13 cellular contexts compared by ENCODE assay signal in the genomic region with DNA sequence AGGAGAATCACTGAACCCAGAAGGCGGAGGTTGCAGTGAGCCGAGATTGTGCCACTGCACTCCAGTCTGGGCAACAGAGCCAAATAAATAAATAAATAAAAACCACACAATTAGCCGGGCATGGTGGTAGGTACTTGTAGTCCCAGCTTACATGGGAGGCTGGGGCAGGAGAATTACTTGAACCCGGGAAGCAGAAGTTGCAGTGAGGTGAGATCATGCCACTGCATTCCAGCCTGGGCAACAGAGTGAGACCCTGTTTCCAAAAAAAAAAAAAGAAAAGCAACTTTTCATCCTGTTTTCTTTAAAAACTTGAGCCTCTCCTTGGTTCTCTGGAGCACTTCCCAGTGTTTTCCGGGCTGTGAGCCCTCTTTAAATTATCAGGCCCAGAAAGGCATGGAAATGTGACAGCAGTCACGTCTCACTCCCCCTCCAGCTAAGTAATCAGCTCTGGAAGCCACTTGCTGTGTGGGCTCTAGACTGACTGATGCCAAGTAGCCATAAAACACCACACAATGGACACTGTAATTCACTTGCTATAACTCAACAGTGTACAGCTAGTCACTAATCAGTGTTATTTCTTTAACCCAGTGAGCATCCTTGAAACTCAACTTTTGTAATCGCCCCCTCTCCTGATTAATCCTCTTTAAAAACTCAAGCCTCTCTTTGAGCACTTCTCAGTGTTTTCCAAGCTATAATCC. TPM values are rescaled to one million over a fixed set of nuclear protein-coding genes. Genes with fewer than 3 reads are reported as not detected.
A peak's percentile ranks its signal among the peaks of the same experiment; 100 is the strongest.
DNase-seq lines count a peak whose midpoint lies in the region; ATAC-seq and TF ChIP-seq lines count a peak whose summit lies in the region.
"Had no signal": no experiment of that assay in that cellular context is flagged by ENCODE, and none has a peak within 500 bp of the region (broad histone marks: within the 10 kb centered on the region; RNA-seq: fewer than 3 reads in every experiment).

No MANE protein-coding gene starts in this region.

- intact Hi-C loops in Right ventricle myocardium superior (cut with DNase I): no loop called here

- peaks cover 0 to 21% (median 2%) of the 10 kb centered on the region in 4 donors for H3K4me1 ChIP-seq in tibial nerve

- TF ChIP-seq POLR2A in tibial nerve (IDR thresholded peaks at IDR 0.05): no peak

- ATAC-seq in Right ventricle myocardium superior (ENCODE audit: poor library complexity) (peak; percentile 85), GM19328 (IDR thresholded peaks at IDR 0.05; ENCODE audit: unreplicated experiment) (no peak)

- no peaks in the 10 kb centered on the region for H3K36me3 ChIP-seq in tibial nerve

- TF ChIP-seq EP300 in tibial nerve (IDR thresholded peaks at IDR 0.05): peak in 1 of 2 donors; percentile 28

- DNase-seq in AG09309 (ENCODE audit: low read depth) (peak; percentile 84), NCI-H524 treated with DMSO at 0.1 percent for 48 hours (lab: John Stamatoyannopoulos, UW) (peak; percentile 81), Right ventricle myocardium superior (peak; percentile 58), renal cortical epithelial cell (ENCODE audit: low read depth) (peak; percentile 58), tibial nerve (ENCODE audit: low spot score in 2 of 2) (no peak), dedifferentiated amniotic fluid mesenchymal stem cell (ENCODE audit: extremely low spot score) (no peak)
- no peak for DNase-seq in activated CD8-positive, alpha-beta memory T cell treated with anti-CD3 and anti-CD28 coated beads, Interleukin-2, amount 50 U/mL, for 4 hours
- DNase-seq: activated T-cell treated with anti-CD3 and anti-CD28 coated beads, Interleukin-2, amount 50 U/mL, for 1 hour; CD4-positive, CD25-positive, alpha-beta regulatory T cell; H7; NCI-H2227 treated with DMSO at 0.1 percent for 48 hours had no signal

- no peaks in the 10 kb centered on the region for H3K27me3 ChIP-seq in tibial nerve

- peak overlapping the region in 2 of 4 donors; percentile 67 to 75 for H3K27ac ChIP-seq in tibial nerve

- WGBS in tibial nerve, 2 donors: 45 to 55% methylated on average over 7 of the region's 7 CpGs

- no peaks in the 10 kb centered on the region for H3K9me3 ChIP-seq in tibial nerve

- TF ChIP-seq CTCF in AG09309 (IDR thresholded peaks at IDR 0.05; ENCODE audit: control insufficient read depth, insufficient read depth, low read depth, low read length, missing control alignments): no peak
- TF ChIP-seq CTCF in tibial nerve (IDR thresholded peaks at IDR 0.05): no peak

- H3K4me3 ChIP-seq in AG09309 (ENCODE audit: control insufficient read depth, low read depth, low read length): no peak overlapping the region
- no peak overlapping the region for H3K4me3 ChIP-seq in tibial nerve

RNA-seq across cellular contexts. Expression of a gene that starts 13.0 kb away (rescaled TPM):
- total RNA-seq in Right ventricle myocardium superior (0.54 TPM), renal cortical epithelial cell (0.50 and 2.4 TPM in 2 replicates), tibial nerve (1 to 10 TPM in 1 of 4 donors, under 1 TPM in 1, not detected in 2; 0.39 to 1.0 TPM)
- total RNA-seq: CD4-positive, CD25-positive, alpha-beta regulatory T cell; LHCN-M2 had no signal

RNA-seq across cellular contexts. Expression of a gene that starts 29.8 kb away (rescaled TPM):
- total RNA-seq in Right ventricle myocardium superior (26.4 TPM), renal cortical epithelial cell (29.3 and 77.7 TPM in 2 replicates), tibial nerve (100 to 1,000 TPM in 2 of 4 donors, 10 to 100 TPM in 2; 69.7 to 119 (median 104) TPM)

Comparison
In these comparisons a context has a peak if more than half of its experiments do, and no peak if none do; other contexts are left out.
1. DNase-seq: peak in AG09309 (single experiment), NCI-H524 treated with DMSO at 0.1 percent for 48 hours (single experiment), Right ventricle myocardium superior (single experiment) and renal cortical epithelial cell (single experiment); none in tibial nerve (0 of 2), dedifferentiated amniotic fluid mesenchymal stem cell (single experiment) and activated CD8-positive, alpha-beta memory T cell treated with anti-CD3 and anti-CD28 coated beads, Interleukin-2, amount 50 U/mL, for 4 hours (single experiment).